Comparison of ENCODE assay signal across 9 cellular contexts in the genomic region with DNA sequence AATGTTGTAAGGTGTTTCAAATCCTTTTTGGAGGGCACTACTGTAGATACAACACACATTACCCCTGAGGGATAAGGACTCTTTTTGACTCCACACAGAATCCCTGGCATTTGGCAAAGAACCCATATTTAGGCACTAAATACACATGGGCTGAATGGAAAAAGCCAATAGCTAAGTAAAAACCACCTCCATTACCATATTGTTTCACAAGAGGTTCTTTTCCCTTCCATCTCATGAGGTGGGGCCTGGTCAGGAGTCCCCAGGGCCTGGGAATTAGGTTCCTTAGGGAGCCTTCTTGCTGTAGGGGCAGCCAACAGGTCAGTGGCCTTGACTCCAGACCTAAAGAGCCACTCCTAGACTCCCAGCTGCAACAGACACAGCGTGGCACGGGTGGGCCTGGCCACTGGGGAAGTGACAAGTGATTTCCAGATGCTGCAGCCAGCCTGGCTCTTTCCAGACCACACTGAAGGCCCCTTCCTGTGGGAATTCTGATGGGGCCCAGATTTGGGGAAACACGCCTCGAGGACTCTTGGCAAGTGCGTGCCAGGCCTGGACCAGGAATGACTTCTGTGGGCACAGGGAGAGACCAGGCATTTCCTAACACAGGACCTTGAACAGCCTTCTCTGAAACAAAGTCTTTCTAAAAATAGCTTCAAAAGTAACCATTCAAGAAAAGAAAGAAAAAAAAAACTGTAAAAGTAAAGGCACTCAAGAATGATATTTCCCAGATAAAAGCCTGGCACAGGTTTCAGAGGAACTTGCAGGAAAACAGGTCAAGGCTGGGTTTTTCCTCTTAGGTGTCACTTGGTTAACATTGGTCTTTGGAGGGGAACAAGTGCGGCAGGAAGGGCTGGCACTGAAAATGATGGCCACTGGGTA. TPM values are rescaled to one million over a fixed set of nuclear protein-coding genes. Genes with fewer than 3 reads are reported as not detected.
DNase-seq lines count a peak whose midpoint lies in the region; ATAC-seq, FAIRE-seq and TF ChIP-seq lines count a peak whose summit lies in the region.
"Had no signal": no experiment of that assay in that cellular context is flagged by ENCODE, and none has a peak within 500 bp of the region (broad histone marks: within the 10 kb centered on the region; RNA-seq: fewer than 3 reads in every experiment).

No MANE protein-coding gene starts in this region.

- no peak overlapping the region for H3K4me3 ChIP-seq in PC-9
- H3K4me3 ChIP-seq in H1 (ENCODE audit: extremely low read depth in 1 of 4, insufficient read depth in 2 of 4, low read depth in 3 of 4, low read length in 4 of 4) = no peak overlapping the region
- H3K4me3 ChIP-seq: mucosa of descending colon had no signal

- no peaks in the 10 kb centered on the region for H3K9me2 ChIP-seq in PC-9 (ENCODE audit: insufficient read depth)

- no peak overlapping the region for H3K9ac ChIP-seq in H1 (replicated peaks in 1 of 4; ENCODE audit: extremely low read depth in 1 of 4, low read depth in 3 of 4, low read length in 3 of 4)

- CTCF ChIA-PET in PC-9 (lab: Charles Lee) (interaction anchor here (0.7 kb wide), 1 partner anchor 18 kb away, joined by 4 read pairs; the partner anchor contains the start of gene SSH1), H1 (lab: Charles Lee; ENCODE audit: partially characterized antibody) (interaction anchor here (2.0 kb wide), 1 partner anchor 10 kb away, joined by 14 read pairs; no protein-coding TSS in a partner anchor)

- intact Hi-C loops in PC-9 (cut with micrococcal nuclease; ENCODE audit: unreplicated experiment) = loop anchor here (2.0 kb wide), 1 partner anchor 112 kb away; no protein-coding TSS in a partner anchor

- peaks cover 36% of the 10 kb centered on the region for H3K79me2 ChIP-seq in PC-9 (ENCODE audit: low read depth)
- H3K79me2 ChIP-seq in H1 (ENCODE audit: control insufficient read depth in 1 of 2, insufficient read depth in 2 of 2, low read length in 2 of 2) = no peaks in the 10 kb centered on the region

- H3K56ac ChIP-seq in H1 (replicated peaks; ENCODE audit: insufficient read length, low read depth, low read length) = no peak overlapping the region

- peak overlapping the region; percentile 61; the same call in 1 of the 2 replicates for H2BK12ac ChIP-seq in H1 (ENCODE audit: low read depth, low read length)

- POLR2A ChIA-PET in PC-9 (lab: Charles Lee; ENCODE audit: unreplicated experiment) = interaction anchor here (0.5 to 0.7 kb wide), 4 partner anchors 116 to 1034 kb away, joined by 3 to 5 read pairs (median 4); partner anchors contain the start of genes MMAB and MVK
- POLR2A ChIA-PET in H1 (lab: Charles Lee; ENCODE audit: partially characterized antibody) = interaction anchor here (1.0 to 1.4 kb wide), 4 partner anchors 10 to 19 kb away, joined by 3 to 6 read pairs (median 3); no protein-coding TSS in a partner anchor

- 90% methylated on average over 6 of the region's 6 CpGs; no CpG with 5 or more reads in 1 of the 2 experiments for WGBS in H1 (ENCODE audit: extremely low coverage in 1 of 2, insufficient coverage in 1 of 2, insufficient read length in 1 of 2, insufficient replicate concordance in 2 of 2, low coverage in 1 of 2, low lambda C conversion rate in 2 of 2, missing lambda C conversion rate in 1 of 2), 2 experiments

- H3K23ac ChIP-seq in H1 (ENCODE audit: insufficient read length) = no peak overlapping the region

- H3K18ac ChIP-seq in H1 (ENCODE audit: extremely low read depth, low read length) = peak overlapping the region; percentile 67; the same call in 1 of the 2 replicates

- peaks cover 68% of the 10 kb centered on the region for H3K4me1 Mint-ChIP-seq in neural crest cell

- H4K20me1 ChIP-seq in PC-9 (ENCODE audit: insufficient read depth) (no peaks in the 10 kb centered on the region), H1 (replicated peaks in 1 of 2; ENCODE audit: control insufficient read depth in 1 of 2, insufficient read depth in 2 of 2, low read length in 2 of 2) (no peaks in the 10 kb centered on the region)

- H3K4ac ChIP-seq in H1 (replicated peaks; ENCODE audit: insufficient read length, low read depth, low read length) = no peak overlapping the region

- H3K9me3 ChIP-seq in PC-9 (ENCODE audit: insufficient read depth, low read depth) (no peaks in the 10 kb centered on the region), H1 (ENCODE audit: insufficient read depth in 2 of 2, low read depth in 1 of 2, low read length in 1 of 2) (no peaks in the 10 kb centered on the region)
- H3K9me3 ChIP-seq: mucosa of descending colon had no signal

- 0 out of 2 replicates have a peak overlapping the region, but pooled peaks have one; percentile 40 for H2BK15ac ChIP-seq in H1 (ENCODE audit: low read length)

- H3K9me3 Mint-ChIP-seq in neural crest cell = no peaks in the 10 kb centered on the region

- H3F3A ChIP-seq in PC-9 (ENCODE audit: insufficient read depth, low read depth) = peaks cover 43% of the 10 kb centered on the region

- TF ChIP-seq CTCF in PC-9 (conservative IDR thresholded peaks at IDR 0.05) (no peak), H1 (IDR thresholded peaks at IDR 0.05; ENCODE audit: control extremely low read depth in 1 of 3, insufficient read depth in 1 of 3, low read depth in 1 of 3, low read length in 3 of 3) (no peak), neural crest cell (conservative IDR thresholded peaks at IDR 0.05) (no peak)

- H3K27me3 Mint-ChIP-seq in neural crest cell (ENCODE audit: low read depth) = no peaks in the 10 kb centered on the region

- no peak overlapping the region for H4K5ac ChIP-seq in H1 (ENCODE audit: insufficient read length, low read depth, low read length)

- DNase-seq in AG20443 (ENCODE audit: low spot score) = peak; percentile 76
- no peak for DNase-seq in PC-9
- DNase-seq in H1 (ENCODE audit: low read depth in 1 of 2, low spot score in 2 of 2) = no peak
- DNase-seq in neural crest cell (ENCODE audit: low read depth, low spot score) = no peak
- no peak for DNase-seq in SKM-1 (lab: John Stamatoyannopoulos, UW; ENCODE audit: unreplicated experiment)
- no peak for DNase-seq in NCI-H1092 (lab: John Stamatoyannopoulos, UW)

- TF ChIP-seq POLR2A in H1 (IDR thresholded peaks at IDR 0.05; ENCODE audit: control extremely low read depth in 1 of 2, low read depth in 2 of 2, low read length in 2 of 2) = no peak

- no peaks in the 10 kb centered on the region for H3K27me3 ChIP-seq in PC-9 (ENCODE audit: insufficient read depth, low read depth)
- no peaks in the 10 kb centered on the region for H3K27me3 ChIP-seq in H1 (replicated peaks in 1 of 4; ENCODE audit: control insufficient read depth in 3 of 4, extremely low read depth in 1 of 4, insufficient read depth in 3 of 4, low read length in 3 of 4)

- BruUV-seq in PC-9 (replicated peaks; lab: Mats Ljungman, UMichigan) = TSS peak; percentile 88

- H3K4me1 ChIP-seq in PC-9 (replicated peaks; ENCODE audit: insufficient read depth) (peaks cover 36% of the 10 kb centered on the region), H1 (replicated peaks in 1 of 4; ENCODE audit: control insufficient read depth in 3 of 4, insufficient read depth in 4 of 4, low read length in 3 of 4) (peaks cover 2 to 14% (median 6%) of the 10 kb centered on the region in 4 experiments; a peak in 5 of 7 replicates)

- H2BK5ac ChIP-seq in H1 (ENCODE audit: low read depth, low read length) = peak overlapping the region; percentile 94

- H2AK5ac ChIP-seq in H1 (ENCODE audit: low read depth, low read length) = peak overlapping the region; percentile 59; the same call in 1 of the 2 replicates

- H2BK120ac ChIP-seq in H1 (replicated peaks; ENCODE audit: low read depth, low read length) = no peak overlapping the region

- H3K36me3 Mint-ChIP-seq in neural crest cell (ENCODE audit: low read depth) = peaks cover 28% of the 10 kb centered on the region

- H4K91ac ChIP-seq in H1 (replicated peaks; ENCODE audit: insufficient read length, low read length) = peak overlapping the region; percentile 63

- no peak for FAIRE-seq in H1 (lab: Jason Lieb, UNC)

- no peaks in the 10 kb centered on the region for H3K23me2 ChIP-seq in H1 (ENCODE audit: low read depth, low read length)

- peak overlapping the region; percentile 75 for H3K27ac Mint-ChIP-seq in neural crest cell (ENCODE audit: unreplicated experiment)

- no peak for TF ChIP-seq RAD21 in H1 (IDR thresholded peaks at IDR 0.05 in 1 of 2, conservative IDR thresholded peaks at IDR 0.05 in 1 of 2; ENCODE audit: low read depth in 2 of 2, low read length in 2 of 2)

- H2AFZ ChIP-seq in PC-9 (no peak overlapping the region), H1 (ENCODE audit: low read length) (no peak overlapping the region)

- H3K4me3 Mint-ChIP-seq in neural crest cell = no peak overlapping the region

- H3K4me2 ChIP-seq in PC-9 (peak overlapping the region; percentile 62), H1 (ENCODE audit: insufficient read depth in 1 of 2, low read depth in 2 of 2, low read length in 2 of 2) (no peak overlapping the region)

- no peak overlapping the region for H4K8ac ChIP-seq in H1 (ENCODE audit: extremely low read depth, insufficient read depth, low read length)

- H2BK20ac ChIP-seq in H1 (ENCODE audit: low read length) = peak overlapping the region; percentile 62; the same call in 1 of the 2 replicates

- H3K79me1 ChIP-seq in H1 (ENCODE audit: low read depth, low read length) = peaks cover 2% of the 10 kb centered on the region; the same call in 1 of the 2 replicates

- H3K14ac ChIP-seq in H1 (ENCODE audit: insufficient read length) = no peak overlapping the region

- peak overlapping the region; percentile 92 for H3K27ac ChIP-seq in PC-9
- no peak overlapping the region for H3K27ac ChIP-seq in H1 (ENCODE audit: low read depth, low read length)

- H3K36me3 ChIP-seq in PC-9 (ENCODE audit: low read depth) (peaks cover 12% of the 10 kb centered on the region), H1 (ENCODE audit: control insufficient read depth in 2 of 4, insufficient read depth in 4 of 4, low read length in 3 of 4) (peaks cover 0 to 5% (median 0%) of the 10 kb centered on the region in 4 experiments; a peak in 2 of 8 replicates)

- ATAC-seq in HG02571 (IDR thresholded peaks at IDR 0.05; ENCODE audit: unreplicated experiment) (no peak), HG02798 (IDR thresholded peaks at IDR 0.05; ENCODE audit: poor library complexity, unreplicated experiment) (no peak)

- no peak for TF ChIP-seq EP300 in H1 (IDR thresholded peaks at IDR 0.05; ENCODE audit: borderline replicate concordance in 1 of 2, low read depth in 2 of 2, low read length in 2 of 2)

RNA-seq across cellular contexts. Expression of gene SSH1, which starts 18.1 kb away (rescaled TPM):
- total RNA-seq in PC-9 (2021) (54.5 and 62.1 TPM in 2 replicates), neural crest cell (32.9 and 34.3 TPM in 2 replicates)
- total RNA-seq in H1 (2021; fragmentation: NEBNext Ultra II Directional; extraction: Animal tissue kit (Norgen Biotek cat#: 25700)) = 17.0 and 17.9 TPM in 2 replicates
- polyA plus RNA-seq in H1 (2011; rRNA removed) = 5.3 and 8.0 TPM in 2 replicates
- polyA plus RNA-seq in H1 (2011; cell fraction: cytosol; rRNA removed) = 6.3 TPM
- polyA plus RNA-seq in H1 (2011; cell fraction: nucleus; rRNA removed) = 10.6 TPM
- polyA plus RNA-seq in H1 (2012, experiment 1 of 2) = 5.9 to 8.2 TPM (median 7.4 TPM) in 4 replicates
- 2.1 TPM for polyA plus RNA-seq in H1 (2012, experiment 2 of 2)
- 7.6 TPM for polyA plus RNA-seq in H1 (2013, experiment 1 of 2)
- 7.2 TPM for polyA plus RNA-seq in H1 (2013, experiment 2 of 2)
- polyA minus RNA-seq in H1 (2011; rRNA and poly(A)+ RNA removed) = 13.0 and 14.6 TPM in 2 replicates
- polyA minus RNA-seq in H1 (2011; cell fraction: cytosol; rRNA and poly(A)+ RNA removed) = 9.3 TPM
- 11.7 TPM for polyA minus RNA-seq in H1 (2011; cell fraction: nucleus; rRNA and poly(A)+ RNA removed)

RNA-seq across cellular contexts. Expression of gene DAO, which starts 40.6 kb away (rescaled TPM):
- total RNA-seq in PC-9 (2021) (not detected in 2 replicates), neural crest cell (not detected in 2 replicates)
- not detected in 2 replicates for total RNA-seq in H1 (2021; fragmentation: NEBNext Ultra II Directional; extraction: Animal tissue kit (Norgen Biotek cat#: 25700))
- not detected in 2 replicates for polyA plus RNA-seq in H1 (2011; rRNA removed)
- not detected for polyA plus RNA-seq in H1 (2011; cell fraction: cytosol; rRNA removed)
- not detected for polyA plus RNA-seq in H1 (2011; cell fraction: nucleus; rRNA removed)
- polyA plus RNA-seq in H1 (2012, experiment 1 of 2) = not detected in 4 replicates
- polyA plus RNA-seq in H1 (2012, experiment 2 of 2) = not detected
- not detected for polyA plus RNA-seq in H1 (2013, experiment 1 of 2)
- 0.04 TPM for polyA plus RNA-seq in H1 (2013, experiment 2 of 2)
- not detected in 2 replicates for polyA minus RNA-seq in H1 (2011; rRNA and poly(A)+ RNA removed)
- polyA minus RNA-seq in H1 (2011; cell fraction: cytosol; rRNA and poly(A)+ RNA removed) = not detected
- polyA minus RNA-seq in H1 (2011; cell fraction: nucleus; rRNA and poly(A)+ RNA removed) = not detected
